In genomic region chr3:106345353-106346027, GRCh38 we compare ENCODE assay signal across 11 cellular contexts.
A peak's percentile ranks its signal among the peaks of the same experiment; 100 is the strongest.
DNase-seq lines count a peak whose midpoint lies in the region; ATAC-seq, FAIRE-seq and TF ChIP-seq lines count a peak whose summit lies in the region.
"Had no signal": no experiment of that assay in that cellular context is flagged by ENCODE, and none has a peak within 500 bp of the region (broad histone marks: within the 10 kb centered on the region; RNA-seq: fewer than 3 reads in every experiment).

No MANE protein-coding gene starts in this region.

- H3K4me3 ChIP-seq in hepatocyte = no peak overlapping the region

- H3K27ac Mint-ChIP-seq in activated naive CD4-positive, alpha-beta T cell treated with anti-CD3 and anti-CD28 coated beads for 36 hours = no peak overlapping the region
- no peak overlapping the region for H3K27ac Mint-ChIP-seq in naive thymus-derived CD8-positive, alpha-beta T cell
- H3K27ac Mint-ChIP-seq: activated naive CD4-positive, alpha-beta T cell treated with anti-CD3 and anti-CD28 coated beads, Interleukin-2, amount 10 ng/mL, durations not matched to agents 7 days and 5 days had no signal

- CTCF ChIA-PET in RWPE1 (lab: Yijun Ruan, JAX) = interaction anchor here (0.7 kb wide), 2 partner anchors 18 to 786 kb away, joined by 3 read pairs; no protein-coding TSS in a partner anchor
- CTCF ChIA-PET in activated naive CD4-positive, alpha-beta T cell treated with anti-CD3 and anti-CD28 coated beads for 36 hours (lab: Charles Lee) = interaction anchor here (0.7 kb wide), 1 partner anchor 28 kb away, joined by 3 read pairs; no protein-coding TSS in a partner anchor

- H3K27ac ChIP-seq in RWPE1 = no peak overlapping the region
- H3K27ac ChIP-seq in hepatocyte = peak overlapping the region; percentile 15
- H3K27ac ChIP-seq: C4-2B had no signal

- no peak for ATAC-seq in HG03280 (IDR thresholded peaks at IDR 0.05; ENCODE audit: unreplicated experiment)
- no peak for ATAC-seq in naive thymus-derived CD8-positive, alpha-beta T cell

- intact Hi-C loops in activated naive CD4-positive, alpha-beta T cell treated with anti-CD3 and anti-CD28 coated beads for 36 hours (cut with micrococcal nuclease) = no loop called here

- no peak for TF ChIP-seq CTCF in RWPE1 (conservative IDR thresholded peaks at IDR 0.05; ENCODE audit: low read depth)
- TF ChIP-seq CTCF in hepatocyte (IDR thresholded peaks at IDR 0.05; ENCODE audit: poor library complexity) = no peak

- DNase-seq in SKM-1 treated with dmso at 0.1 percent for 144 hours (lab: John Stamatoyannopoulos, UW; ENCODE audit: unreplicated experiment) (peak; percentile 12), SKM-1 (lab: John Stamatoyannopoulos, UW; ENCODE audit: unreplicated experiment) (no peak), RWPE1 (ENCODE audit: low spot score) (peak; percentile 30), hepatocyte (ENCODE audit: low spot score) (peak; percentile 34), urothelium cell line (ENCODE audit: low spot score) (peak; percentile 58)
- no peak for DNase-seq in activated naive CD4-positive, alpha-beta T cell treated with anti-CD3 and anti-CD28 coated beads for 36 hours
- DNase-seq in naive thymus-derived CD8-positive, alpha-beta T cell = no peak
- DNase-seq: activated naive CD4-positive, alpha-beta T cell treated with anti-CD3 and anti-CD28 coated beads, Interleukin-2, amount 10 ng/mL, durations not matched to agents 7 days and 5 days; stimulated activated CD4-positive, alpha-beta T cell treated with anti-CD3 and anti-CD28 coated beads, Interleukin-4, amount 100 ng/mL, for 1 hour had no signal

- WGBS in hepatocyte (ENCODE audit: low lambda C conversion rate, missing lambda C conversion rate) = 53% methylated on average over 5 of the region's 5 CpGs

- H3K4me2 ChIP-seq in hepatocyte = no peak overlapping the region

- peaks cover 12% of the 10 kb centered on the region for H3K4me1 Mint-ChIP-seq in activated naive CD4-positive, alpha-beta T cell treated with anti-CD3 and anti-CD28 coated beads for 36 hours (ENCODE audit: low read depth)
- peaks cover 0 to 11% (median 8%) of the 10 kb centered on the region in 4 donors for H3K4me1 Mint-ChIP-seq in naive thymus-derived CD8-positive, alpha-beta T cell

- H3K4me1 ChIP-seq in hepatocyte (ENCODE audit: insufficient read depth) = peaks cover 9% of the 10 kb centered on the region

- FAIRE-seq in urothelium cell line (lab: Jason Lieb, UNC) = no peak

- H3K4me3 Mint-ChIP-seq in activated naive CD4-positive, alpha-beta T cell treated with anti-CD3 and anti-CD28 coated beads for 36 hours = no peak overlapping the region
- no peak overlapping the region for H3K4me3 Mint-ChIP-seq in naive thymus-derived CD8-positive, alpha-beta T cell
- H3K4me3 Mint-ChIP-seq: activated naive CD4-positive, alpha-beta T cell treated with anti-CD3 and anti-CD28 coated beads, Interleukin-2, amount 10 ng/mL, durations not matched to agents 7 days and 5 days had no signal

- H3K9me3 Mint-ChIP-seq in activated naive CD4-positive, alpha-beta T cell treated with anti-CD3 and anti-CD28 coated beads for 36 hours = no peaks in the 10 kb centered on the region
- H3K9me3 Mint-ChIP-seq in naive thymus-derived CD8-positive, alpha-beta T cell = no peaks in the 10 kb centered on the region
- H3K9me3 Mint-ChIP-seq: activated naive CD4-positive, alpha-beta T cell treated with anti-CD3 and anti-CD28 coated beads, Interleukin-2, amount 10 ng/mL, durations not matched to agents 7 days and 5 days had no signal

- H3K9me3 ChIP-seq in hepatocyte (ENCODE audit: low read depth) = no peaks in the 10 kb centered on the region

- no peaks in the 10 kb centered on the region for H3K9me2 ChIP-seq in hepatocyte (replicated peaks; ENCODE audit: insufficient read depth)

- H4K20me1 ChIP-seq in hepatocyte (ENCODE audit: insufficient read depth, poor library complexity, severe bottlenecking) = no peaks in the 10 kb centered on the region

- no peaks in the 10 kb centered on the region for H3K27me3 Mint-ChIP-seq in activated naive CD4-positive, alpha-beta T cell treated with anti-CD3 and anti-CD28 coated beads for 36 hours (ENCODE audit: low read depth)
- H3K27me3 Mint-ChIP-seq in naive thymus-derived CD8-positive, alpha-beta T cell = no peaks in the 10 kb centered on the region
- H3K27me3 Mint-ChIP-seq: activated naive CD4-positive, alpha-beta T cell treated with anti-CD3 and anti-CD28 coated beads, Interleukin-2, amount 10 ng/mL, durations not matched to agents 7 days and 5 days had no signal

- no peaks in the 10 kb centered on the region for H3K36me3 ChIP-seq in hepatocyte (replicated peaks; ENCODE audit: insufficient read depth, low read depth)

- H3K27me3 ChIP-seq in hepatocyte = no peaks in the 10 kb centered on the region

- no peak overlapping the region for H2AFZ ChIP-seq in hepatocyte

- H3K36me3 Mint-ChIP-seq in activated naive CD4-positive, alpha-beta T cell treated with anti-CD3 and anti-CD28 coated beads for 36 hours (ENCODE audit: low read depth) = no peaks in the 10 kb centered on the region
- H3K36me3 Mint-ChIP-seq in naive thymus-derived CD8-positive, alpha-beta T cell = no peaks in the 10 kb centered on the region
- H3K36me3 Mint-ChIP-seq: activated naive CD4-positive, alpha-beta T cell treated with anti-CD3 and anti-CD28 coated beads, Interleukin-2, amount 10 ng/mL, durations not matched to agents 7 days and 5 days had no signal

- POLR2A ChIA-PET in RWPE1 (lab: Yijun Ruan, JAX; ENCODE audit: low non-redundant PET) = no interaction called here
- POLR2A ChIA-PET in naive thymus-derived CD8-positive, alpha-beta T cell (lab: Charles Lee) = no interaction called here

- no peaks in the 10 kb centered on the region for H3K79me2 ChIP-seq in hepatocyte

Comparison
In these comparisons a context has a peak if more than half of its experiments do, and no peak if none do; other contexts are left out.
1. DNase-seq: peak in SKM-1 treated with dmso at 0.1 percent for 144 hours (single experiment), RWPE1 (single experiment), hepatocyte (single experiment) and urothelium cell line (single experiment); none in SKM-1 (single experiment), activated naive CD4-positive, alpha-beta T cell treated with anti-CD3 and anti-CD28 coated beads for 36 hours (single experiment) and naive thymus-derived CD8-positive, alpha-beta T cell (0 of 10).